In the genomic region with DNA sequence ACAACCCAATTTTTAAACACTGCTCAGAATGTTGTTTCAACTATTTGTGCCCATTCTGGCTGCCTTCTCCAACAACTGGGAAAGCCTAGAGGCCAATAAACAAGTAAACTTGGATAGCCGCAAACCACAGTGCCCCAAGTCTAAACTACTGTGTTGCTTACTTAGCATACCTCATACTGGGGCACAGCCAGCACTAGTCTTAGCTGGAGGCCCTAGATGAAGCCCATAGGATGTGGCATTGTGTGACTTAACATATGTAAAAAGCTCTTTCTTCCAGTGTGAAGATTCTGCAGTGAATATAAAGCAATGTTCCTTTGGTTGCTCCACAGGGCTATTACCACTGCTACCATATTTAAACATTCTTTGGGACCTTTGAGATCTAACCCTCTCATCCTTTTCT, we compare ENCODE assay signal across 24 cellular contexts.
DNase-seq lines count a peak whose midpoint lies in the region; ATAC-seq, FAIRE-seq and TF ChIP-seq lines count a peak whose summit lies in the region.
"Had no signal": no experiment of that assay in that cellular context is flagged by ENCODE, and none has a peak within 500 bp of the region (broad histone marks: within the 10 kb centered on the region; RNA-seq: fewer than 3 reads in every experiment).

No MANE protein-coding gene starts in this region.

- ATAC-seq in GM23338 (peak; percentile 90), HG03139 (IDR thresholded peaks at IDR 0.05; ENCODE audit: unreplicated experiment) (no peak)
- ATAC-seq: CD8-positive, alpha-beta T cell; GM12878 had no signal

- H3K9ac ChIP-seq in HUES64 (ENCODE audit: low read depth, low read length), result no peak overlapping the region
- no peak overlapping the region for H3K9ac ChIP-seq in H1 (replicated peaks in 1 of 4; ENCODE audit: extremely low read depth in 1 of 4, low read depth in 3 of 4, low read length in 3 of 4)
- no peak overlapping the region for H3K9ac ChIP-seq in mesendoderm (ENCODE audit: low read length)
- H3K9ac ChIP-seq: BLaER1, GM23248 had no signal

- no peak overlapping the region for H3K18ac ChIP-seq in H1 (ENCODE audit: extremely low read depth, low read length)
- no peak overlapping the region for H3K18ac ChIP-seq in mesendoderm (ENCODE audit: low read length)

- WGBS in HUES64, result 73% methylated on average over 1 of the region's 1 CpG
- 88% methylated on average over 1 of the region's 1 CpG; no CpG with 5 or more reads in 1 of the 2 experiments for WGBS in H1 (ENCODE audit: extremely low coverage in 1 of 2, insufficient coverage in 1 of 2, insufficient read length in 1 of 2, insufficient replicate concordance in 2 of 2, low coverage in 1 of 2, low lambda C conversion rate in 2 of 2, missing lambda C conversion rate in 1 of 2), 2 experiments
- WGBS in mesendoderm (ENCODE audit: extremely low coverage, insufficient coverage, low lambda C conversion rate), result no CpG with 5 or more reads among the region's 1 CpG

- DNase-seq in GM23338 (ENCODE audit: low spot score) (no peak), H1 (ENCODE audit: low read depth in 1 of 2, low spot score in 2 of 2) (no peak), mesendoderm (peak; percentile 1), NOMO-1 treated with DMSO at 0.1 percent for 48 hours (lab: John Stamatoyannopoulos, UW; ENCODE audit: unreplicated experiment) (no peak)
- no peak for DNase-seq in activated naive CD4-positive, alpha-beta T cell treated with anti-CD3 and anti-CD28 coated beads, Interleukin-2, amount 50 U/mL, for 16 hours
- DNase-seq: Caco-2; CD4-positive, CD25-positive, alpha-beta regulatory T cell; CD8-positive, alpha-beta T cell; DMS153; DMS79; EL; GDM1; GM23248; H7; HCEC 1CT had no signal

- H3K9me2 ChIP-seq in GM23338 (ENCODE audit: insufficient read depth), result peaks cover 2% of the 10 kb centered on the region; the same call in 1 of the 2 replicates

- H3K4me1 Mint-ChIP-seq in GM23338, result peaks cover 14% of the 10 kb centered on the region
- H3K4me1 Mint-ChIP-seq: B cell; CD4-positive, CD25-positive, alpha-beta regulatory T cell had no signal

- peaks cover 11% of the 10 kb centered on the region for H3K9me3 Mint-ChIP-seq in GM23338

- POLR2A ChIA-PET in H1 (lab: Charles Lee; ENCODE audit: partially characterized antibody), result no interaction called here

- no peak for TF ChIP-seq RAD21 in H1 (IDR thresholded peaks at IDR 0.05 in 1 of 2, conservative IDR thresholded peaks at IDR 0.05 in 1 of 2; ENCODE audit: low read depth in 2 of 2, low read length in 2 of 2)

- H3K4me3 ChIP-seq in GM23338 (no peak overlapping the region), HUES64 (ENCODE audit: low read length) (no peak overlapping the region), H1 (ENCODE audit: extremely low read depth in 1 of 4, insufficient read depth in 2 of 4, low read depth in 3 of 4, low read length in 4 of 4) (no peak overlapping the region), mesendoderm (ENCODE audit: low read length) (no peak overlapping the region)
- H3K4me3 ChIP-seq: BLaER1, GM12878, GM23248 had no signal

- no peaks in the 10 kb centered on the region for H3F3A ChIP-seq in GM23338 (replicated peaks; ENCODE audit: low read depth)

- H3K14ac ChIP-seq in H1 (ENCODE audit: insufficient read length), result no peak overlapping the region

- peaks cover 2% of the 10 kb centered on the region for H3K27me3 Mint-ChIP-seq in GM23338 (ENCODE audit: insufficient read depth, low read depth, poor library complexity)
- H3K27me3 Mint-ChIP-seq: B cell; CD4-positive, CD25-positive, alpha-beta regulatory T cell had no signal

- H2BK20ac ChIP-seq in H1 (ENCODE audit: low read length), result no peak overlapping the region

- H4K5ac ChIP-seq in H1 (ENCODE audit: insufficient read length, low read depth, low read length) (no peak overlapping the region), mesendoderm (ENCODE audit: low read length) (no peak overlapping the region)

- no peak overlapping the region for H4K8ac ChIP-seq in H1 (ENCODE audit: extremely low read depth, insufficient read depth, low read length)
- no peak overlapping the region for H4K8ac ChIP-seq in mesendoderm (ENCODE audit: low read depth, low read length)

- no peak overlapping the region for H2BK12ac ChIP-seq in H1 (ENCODE audit: low read depth, low read length)

- no peaks in the 10 kb centered on the region for H4K20me1 ChIP-seq in GM23338 (replicated peaks; ENCODE audit: insufficient read depth)
- no peaks in the 10 kb centered on the region for H4K20me1 ChIP-seq in H1 (replicated peaks in 1 of 2; ENCODE audit: control insufficient read depth in 1 of 2, insufficient read depth in 2 of 2, low read length in 2 of 2)
- H4K20me1 ChIP-seq: BLaER1 had no signal

- H2BK15ac ChIP-seq in H1 (ENCODE audit: low read length) (no peak overlapping the region), mesendoderm (replicated peaks; ENCODE audit: low read depth) (no peak overlapping the region)

- no peak for TF ChIP-seq EP300 in H1 (IDR thresholded peaks at IDR 0.05; ENCODE audit: borderline replicate concordance in 1 of 2, low read depth in 2 of 2, low read length in 2 of 2)

- CTCF ChIA-PET in H1 (lab: Charles Lee; ENCODE audit: partially characterized antibody), result interaction anchor here (0.6 kb wide), 1 partner anchor 136 kb away, joined by 3 read pairs; no protein-coding TSS in a partner anchor

- FAIRE-seq in H1 (lab: Jason Lieb, UNC), result no peak
- FAIRE-seq: A204.1, GM12878, GM19239 had no signal

- no peaks in the 10 kb centered on the region for H3K27me3 ChIP-seq in GM23338 (ENCODE audit: insufficient read depth)
- no peaks in the 10 kb centered on the region for H3K27me3 ChIP-seq in HUES64 (ENCODE audit: insufficient read depth, low read length)
- no peaks in the 10 kb centered on the region for H3K27me3 ChIP-seq in H1 (replicated peaks in 1 of 4; ENCODE audit: control insufficient read depth in 3 of 4, extremely low read depth in 1 of 4, insufficient read depth in 3 of 4, low read length in 3 of 4)
- H3K27me3 ChIP-seq in mesendoderm (ENCODE audit: insufficient read depth, low read length, poor library complexity), result no peaks in the 10 kb centered on the region
- H3K27me3 ChIP-seq: BLaER1 had no signal

- H3K23me2 ChIP-seq in H1 (ENCODE audit: low read depth, low read length), result no peaks in the 10 kb centered on the region

- H3K23ac ChIP-seq in H1 (ENCODE audit: insufficient read length), result no peak overlapping the region
- H3K23ac ChIP-seq in mesendoderm (ENCODE audit: low read length), result no peak overlapping the region

- no peak for TF ChIP-seq POLR2A in H1 (IDR thresholded peaks at IDR 0.05; ENCODE audit: control extremely low read depth in 1 of 2, low read depth in 2 of 2, low read length in 2 of 2)

- H2AFZ ChIP-seq in GM23338, result peak overlapping the region; percentile 88; the same call in 1 of the 2 replicates
- H2AFZ ChIP-seq in H1 (ENCODE audit: low read length), result no peak overlapping the region
- H2AFZ ChIP-seq: GM23248 had no signal

- H2BK120ac ChIP-seq in H1 (replicated peaks; ENCODE audit: low read depth, low read length) (no peak overlapping the region), mesendoderm (ENCODE audit: low read depth, low read length) (no peak overlapping the region)

- H3K4me2 ChIP-seq in GM23338 (no peak overlapping the region), H1 (ENCODE audit: insufficient read depth in 1 of 2, low read depth in 2 of 2, low read length in 2 of 2) (0 out of 4 replicates have a peak overlapping the region, but pooled peaks of 1 of the 2 experiments have one; percentile 25), mesendoderm (ENCODE audit: low read length) (no peak overlapping the region)
- H3K4me2 ChIP-seq: BLaER1 had no signal

- H3K36me3 Mint-ChIP-seq in GM23338 (ENCODE audit: low read depth), result peaks cover 10% of the 10 kb centered on the region
- H3K36me3 Mint-ChIP-seq: CD4-positive, CD25-positive, alpha-beta regulatory T cell; CD8-positive, alpha-beta T cell had no signal

- no peak overlapping the region for H3K4ac ChIP-seq in H1 (replicated peaks; ENCODE audit: insufficient read length, low read depth, low read length)
- no peak overlapping the region for H3K4ac ChIP-seq in mesendoderm (ENCODE audit: low read depth, low read length)

- H3K4me1 ChIP-seq in GM23338 (ENCODE audit: insufficient read depth) (peaks cover 6% of the 10 kb centered on the region; the same call in 1 of the 2 replicates), HUES64 (ENCODE audit: insufficient read depth, low read length) (no peaks in the 10 kb centered on the region), H1 (replicated peaks in 1 of 4; ENCODE audit: control insufficient read depth in 3 of 4, insufficient read depth in 4 of 4, low read length in 3 of 4) (peaks cover 0 to 5% (median 4%) of the 10 kb centered on the region in 4 experiments; a peak in 3 of 7 replicates), mesendoderm (ENCODE audit: control insufficient read depth, low read depth, low read length) (no peaks in the 10 kb centered on the region)
- H3K4me1 ChIP-seq: BLaER1, Caco-2 had no signal

- no peak overlapping the region for H4K91ac ChIP-seq in H1 (replicated peaks; ENCODE audit: insufficient read length, low read length)

- H3K56ac ChIP-seq in H1 (replicated peaks; ENCODE audit: insufficient read length, low read depth, low read length) (no peak overlapping the region), mesendoderm (ENCODE audit: low read length) (no peak overlapping the region)

- H3K79me1 ChIP-seq in H1 (ENCODE audit: low read depth, low read length) (no peaks in the 10 kb centered on the region), mesendoderm (ENCODE audit: low read length) (no peaks in the 10 kb centered on the region)

- H2AK5ac ChIP-seq in H1 (ENCODE audit: low read depth, low read length), result no peak overlapping the region
- no peak overlapping the region for H2AK5ac ChIP-seq in mesendoderm (ENCODE audit: low read length)

- TF ChIP-seq CTCF in GM23338 (conservative IDR thresholded peaks at IDR 0.05; ENCODE audit: low read depth in 2 of 2), result no peak
- TF ChIP-seq CTCF in H1 (IDR thresholded peaks at IDR 0.05; ENCODE audit: control extremely low read depth in 1 of 3, insufficient read depth in 1 of 3, low read depth in 1 of 3, low read length in 3 of 3), result no peak

- H3K36me3 ChIP-seq in GM23338 (ENCODE audit: insufficient read depth) (no peaks in the 10 kb centered on the region), HUES64 (ENCODE audit: insufficient read depth, low read length) (no peaks in the 10 kb centered on the region), H1 (ENCODE audit: control insufficient read depth in 2 of 4, insufficient read depth in 4 of 4, low read length in 3 of 4) (no peaks in the 10 kb centered on the region), mesendoderm (ENCODE audit: control insufficient read depth, insufficient read depth, low read length) (no peaks in the 10 kb centered on the region)
- H3K36me3 ChIP-seq: BLaER1 had no signal

- H2BK5ac ChIP-seq in H1 (ENCODE audit: low read depth, low read length) (no peak overlapping the region), mesendoderm (ENCODE audit: low read length) (no peak overlapping the region)

- H3K9me3 ChIP-seq in HUES64 (ENCODE audit: insufficient read depth, low read depth, low read length), result peaks cover 4% of the 10 kb centered on the region
- no peaks in the 10 kb centered on the region for H3K9me3 ChIP-seq in H1 (ENCODE audit: insufficient read depth in 2 of 2, low read depth in 1 of 2, low read length in 1 of 2)
- H3K9me3 ChIP-seq: BLaER1, Caco-2 had no signal

- H3K4me3 Mint-ChIP-seq in GM23338, result no peak overlapping the region
- H3K4me3 Mint-ChIP-seq: B cell; CD4-positive, CD25-positive, alpha-beta regulatory T cell; CD8-positive, alpha-beta T cell had no signal

- H3K27ac Mint-ChIP-seq in GM23338, result no peak overlapping the region
- H3K27ac Mint-ChIP-seq: B cell; CD4-positive, CD25-positive, alpha-beta regulatory T cell; CD8-positive, alpha-beta T cell had no signal

- H3K79me2 ChIP-seq in GM23338 (replicated peaks; ENCODE audit: insufficient read depth), result no peaks in the 10 kb centered on the region
- no peaks in the 10 kb centered on the region for H3K79me2 ChIP-seq in H1 (ENCODE audit: control insufficient read depth in 1 of 2, insufficient read depth in 2 of 2, low read length in 2 of 2)
- no peaks in the 10 kb centered on the region for H3K79me2 ChIP-seq in mesendoderm (ENCODE audit: control insufficient read depth, insufficient read depth, low read length)

- H3K27ac ChIP-seq in GM23338 (ENCODE audit: low read depth), result no peak overlapping the region
- peak overlapping the region; percentile 53 for H3K27ac ChIP-seq in HUES64 (ENCODE audit: low read depth, low read length)
- no peak overlapping the region for H3K27ac ChIP-seq in H1 (ENCODE audit: low read depth, low read length)
- no peak overlapping the region for H3K27ac ChIP-seq in mesendoderm (ENCODE audit: low read depth, low read length)
- H3K27ac ChIP-seq: 22Rv1, BLaER1, C4-2B, GM23248 had no signal
